34 cellular contexts compared by ENCODE assay signal in genomic region chr14:29706700-29707099, GRCh38.
"Had no signal": no experiment of that assay in that cellular context is flagged by ENCODE, and none has a peak within 500 bp of the region (broad histone marks: within the 10 kb centered on the region; RNA-seq: fewer than 3 reads in every experiment).

No MANE protein-coding gene starts in this region.

- H3K4me1 Mint-ChIP-seq: activated B cell treated with CpG ODN at 0.5 μM for 24 hours; activated T-helper 17 cell treated with anti-CD3 and anti-CD28 coated beads, Interleukin-2, amount 50 U/mL, for 72 hours; endodermal cell; T-helper 17 cell had no signal

- DNase-seq: activated B cell treated with CpG ODN at 0.5 μM for 24 hours; activated CD4-positive, alpha-beta T cell treated with anti-CD3 and anti-CD28 coated beads for 48 hours; activated CD4-positive, alpha-beta T cell treated with anti-CD3 and anti-CD28 coated beads, Interleukin-2, amount 50 U/mL, for 1 hour; activated CD4-positive, alpha-beta T cell treated with anti-CD3 and anti-CD28 coated beads, Interleukin-2, amount 50 U/mL, for 48 hours; activated CD8-positive, alpha-beta memory T cell treated with anti-CD3 and anti-CD28 coated beads for 24 hours; activated CD8-positive, alpha-beta T cell treated with anti-CD3 and anti-CD28 coated beads for 36 hours; activated effector memory CD4-positive, alpha-beta T cell treated with Interleukin-2 at 50 U/mL for 16 hours; activated gamma-delta T cell treated with Interleukin-2 at 50 U/mL for 16 hours; activated naive CD4-positive, alpha-beta T cell treated with anti-CD3 and anti-CD28 coated beads, Interleukin-2, amount 50 U/mL, for 16 hours; activated naive CD4-positive, alpha-beta T cell treated with Interleukin-2 at 50 U/mL for 16 hours; activated T-cell treated with anti-CD3 and anti-CD28 coated beads, Interleukin-2, amount 50 U/mL, for 4 hours; amniotic stem cell; anterior cingulate cortex; central memory CD4-positive, alpha-beta T cell; cerebellar nuclear complex; colonic mucosa; dorsolateral prefrontal cortex; effector memory CD4-positive, alpha-beta T cell; endodermal cell; erythroblast; gastrocnemius medialis; heart right ventricle; T-helper 1 cell; T-helper 17 cell; T1000; WERI-Rb-1 had no signal

- H3K36me3 Mint-ChIP-seq: activated naive CD8-positive, alpha-beta T cell had no signal

- ATAC-seq: activated CD4-positive, CD25-positive, alpha-beta regulatory T cell treated with anti-CD3 and anti-CD28 coated beads, Interleukin-2, amount 50 U/mL, for 24 hours; activated CD8-positive, alpha-beta T cell treated with anti-CD3 and anti-CD28 coated beads for 36 hours; activated T-cell treated with anti-CD3 and anti-CD28 coated beads, Interleukin-2, amount 50 U/mL, for 4 hours; activated T-helper 17 cell treated with anti-CD3 and anti-CD28 coated beads, Interleukin-2, amount 50 U/mL, for 72 hours; foreskin keratinocyte; gastrocnemius medialis; heart right ventricle; T-helper 17 cell had no signal

- H3K27ac ChIP-seq: cardiac muscle cell, colonic mucosa, dorsolateral prefrontal cortex, esophagus muscularis mucosa, foreskin keratinocyte, gastrocnemius medialis, heart right ventricle, WERI-Rb-1 had no signal

- H3K36me3 ChIP-seq: cardiac muscle cell, colonic mucosa, esophagus muscularis mucosa, gastrocnemius medialis, heart right ventricle, WERI-Rb-1 had no signal

- H3K9me3 Mint-ChIP-seq: activated B cell treated with CpG ODN at 0.5 μM for 24 hours, endodermal cell had no signal

- H3K27ac Mint-ChIP-seq: activated B cell treated with CpG ODN at 0.5 μM for 24 hours; activated CD8-positive, alpha-beta T cell treated with anti-CD3 and anti-CD28 coated beads for 36 hours; activated naive CD8-positive, alpha-beta T cell; activated T-helper 17 cell treated with anti-CD3 and anti-CD28 coated beads, Interleukin-2, amount 50 U/mL, for 72 hours; endodermal cell; T-helper 17 cell; T-helper 2 cell treated with Interferon-gamma antibody and Interleukin-4, amounts not matched to agents 5 μg/mL and 100 μg/mL, for 36 hours had no signal

- H3K27me3 Mint-ChIP-seq: activated B cell treated with CpG ODN at 0.5 μM for 24 hours; activated CD8-positive, alpha-beta T cell treated with anti-CD3 and anti-CD28 coated beads for 36 hours; activated naive CD8-positive, alpha-beta T cell; activated T-helper 17 cell treated with anti-CD3 and anti-CD28 coated beads, Interleukin-2, amount 50 U/mL, for 72 hours; T-helper 17 cell had no signal

- H3K27me3 ChIP-seq: cardiac muscle cell, colonic mucosa, dorsolateral prefrontal cortex, esophagus muscularis mucosa, foreskin keratinocyte, gastrocnemius medialis, heart right ventricle had no signal

- H3K4me3 ChIP-seq: cardiac muscle cell, colonic mucosa, dorsolateral prefrontal cortex, esophagus muscularis mucosa, gastrocnemius medialis, heart right ventricle had no signal

- H3K4me3 Mint-ChIP-seq: activated B cell treated with CpG ODN at 0.5 μM for 24 hours; activated CD8-positive, alpha-beta T cell treated with anti-CD3 and anti-CD28 coated beads for 36 hours; activated naive CD8-positive, alpha-beta T cell; activated T-cell treated with anti-CD3 and anti-CD28 coated beads, Interleukin-2, amount 50 U/mL, for 4 hours; activated T-helper 17 cell treated with anti-CD3 and anti-CD28 coated beads, Interleukin-2, amount 50 U/mL, for 72 hours; endodermal cell; T-helper 17 cell; T-helper 2 cell treated with Interferon-gamma antibody and Interleukin-4, amounts not matched to agents 5 μg/mL and 100 μg/mL, for 36 hours had no signal

- FAIRE-seq: astrocyte had no signal

- H3K9me3 ChIP-seq: colonic mucosa, esophagus muscularis mucosa, gastrocnemius medialis had no signal

- H3K4me1 ChIP-seq: colonic mucosa, esophagus muscularis mucosa, foreskin keratinocyte, gastrocnemius medialis, heart right ventricle had no signal
